In the genomic region with DNA sequence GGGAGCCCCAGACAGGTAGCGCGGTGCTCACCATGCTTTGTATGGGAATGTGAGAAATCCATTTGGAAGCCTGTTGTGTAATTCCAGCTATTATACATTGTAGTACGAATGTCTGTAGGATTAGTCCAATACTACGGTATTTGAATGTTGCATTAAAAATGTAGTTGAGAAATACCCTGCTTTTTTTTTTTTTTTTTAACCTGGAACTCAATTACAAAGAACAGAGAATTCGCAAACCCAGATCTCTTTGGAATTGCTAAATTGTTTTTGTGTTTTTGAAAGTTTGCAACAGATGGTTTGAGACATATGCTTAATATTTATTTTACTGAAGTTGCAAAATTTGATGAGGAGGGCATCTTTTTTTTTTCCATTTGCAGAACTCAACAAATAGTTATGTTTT, we compare ENCODE assay signal across 27 cellular contexts.
"Had no signal": no experiment of that assay in that cellular context is flagged by ENCODE, and none has a peak within 500 bp of the region (broad histone marks: within the 10 kb centered on the region; RNA-seq: fewer than 3 reads in every experiment).

No MANE protein-coding gene starts in this region.

- DNase-seq: colonic mucosa; dermis blood vessel endothelial cell; effector memory CD4-positive, alpha-beta T cell; erythroblast; esophagus squamous epithelium; heart left ventricle; left cardiac atrium; left lung; mesenchymal stem cell; naive thymus-derived CD8-positive, alpha-beta T cell; nephron progenitor cell; nucleus accumbens; stimulated activated CD4-positive, alpha-beta T cell treated with anti-CD3 and anti-CD28 coated beads, Interleukin-12 subunit alpha, Interleukin-12 subunit beta, amount 100 ng/mL, for 4 hours; stimulated activated CD4-positive, alpha-beta T cell treated with anti-CD3 and anti-CD28 coated beads, Interleukin-1b, Interleukin-23, amount 100 ng/mL, for 48 hours; stimulated activated CD4-positive, alpha-beta T cell treated with anti-CD3 and anti-CD28 coated beads, Interleukin-4, amount 100 ng/mL, for 1 hour; stimulated activated CD8-positive, alpha-beta memory T cell treated with anti-CD3 and anti-CD28 coated beads, Interleukin-4, amount 100 ng/mL, for 48 hours; stimulated activated naive CD4-positive, alpha-beta T cell; stimulated activated naive CD8-positive, alpha-beta T cell treated with anti-CD3 and anti-CD28 coated beads, Interleukin-15, amount 100 ng/mL, for 72 hours; transverse colon had no signal

- H3K27ac Mint-ChIP-seq: naive thymus-derived CD8-positive, alpha-beta T cell; nephron progenitor cell had no signal

- H3K27me3 Mint-ChIP-seq: naive thymus-derived CD8-positive, alpha-beta T cell; stimulated activated naive CD8-positive, alpha-beta T cell treated with anti-CD3 and anti-CD28 coated beads, Interleukin-15, amount 100 ng/mL, for 72 hours had no signal

- H3K4me1 ChIP-seq: colonic mucosa, esophagus squamous epithelium, gastroesophageal sphincter, heart left ventricle, left lung, prostate gland, right atrium auricular region, suprapubic skin, transverse colon had no signal

- H3K27ac ChIP-seq: colonic mucosa, esophagus squamous epithelium, gastroesophageal sphincter, heart left ventricle, hepatocyte, left lung, prostate gland, right atrium auricular region, suprapubic skin, transverse colon, vagina had no signal

- H3K4me1 Mint-ChIP-seq: naive thymus-derived CD8-positive, alpha-beta T cell; stimulated activated naive CD8-positive, alpha-beta T cell treated with anti-CD3 and anti-CD28 coated beads, Interleukin-15, amount 100 ng/mL, for 72 hours had no signal

- H3K36me3 Mint-ChIP-seq: naive thymus-derived CD8-positive, alpha-beta T cell had no signal

- H2AFZ ChIP-seq: hepatocyte had no signal

- H3K9me3 Mint-ChIP-seq: nephron progenitor cell had no signal

- H3K4me2 ChIP-seq: hepatocyte, smooth muscle cell had no signal

- ATAC-seq: gastroesophageal sphincter; heart left ventricle; left cardiac atrium; left lung; naive thymus-derived CD8-positive, alpha-beta T cell; sciatic nerve; stimulated activated naive CD8-positive, alpha-beta T cell treated with anti-CD3 and anti-CD28 coated beads, Interleukin-15, amount 100 ng/mL, for 72 hours had no signal

- H3K36me3 ChIP-seq: colonic mucosa, esophagus squamous epithelium, gastroesophageal sphincter, heart left ventricle, left lung, prostate gland, right atrium auricular region, suprapubic skin, transverse colon, vagina had no signal

- H3K9me3 ChIP-seq: colonic mucosa, esophagus squamous epithelium, gastroesophageal sphincter, heart left ventricle, left lung, prostate gland, right atrium auricular region, suprapubic skin, transverse colon, vagina had no signal

- H3K4me3 ChIP-seq: colonic mucosa, esophagus squamous epithelium, gastroesophageal sphincter, heart left ventricle, hepatocyte, left lung, prostate gland, right atrium auricular region, smooth muscle cell, suprapubic skin, transverse colon, vagina had no signal

- H3K4me3 Mint-ChIP-seq: naive thymus-derived CD8-positive, alpha-beta T cell; nephron progenitor cell; stimulated activated naive CD8-positive, alpha-beta T cell treated with anti-CD3 and anti-CD28 coated beads, Interleukin-15, amount 100 ng/mL, for 72 hours had no signal

- H3K27me3 ChIP-seq: colonic mucosa, esophagus squamous epithelium, gastroesophageal sphincter, heart left ventricle, hepatocyte, left lung, right atrium auricular region, suprapubic skin, transverse colon, vagina had no signal
